18 cellular contexts compared by ENCODE assay signal in the genomic region with DNA sequence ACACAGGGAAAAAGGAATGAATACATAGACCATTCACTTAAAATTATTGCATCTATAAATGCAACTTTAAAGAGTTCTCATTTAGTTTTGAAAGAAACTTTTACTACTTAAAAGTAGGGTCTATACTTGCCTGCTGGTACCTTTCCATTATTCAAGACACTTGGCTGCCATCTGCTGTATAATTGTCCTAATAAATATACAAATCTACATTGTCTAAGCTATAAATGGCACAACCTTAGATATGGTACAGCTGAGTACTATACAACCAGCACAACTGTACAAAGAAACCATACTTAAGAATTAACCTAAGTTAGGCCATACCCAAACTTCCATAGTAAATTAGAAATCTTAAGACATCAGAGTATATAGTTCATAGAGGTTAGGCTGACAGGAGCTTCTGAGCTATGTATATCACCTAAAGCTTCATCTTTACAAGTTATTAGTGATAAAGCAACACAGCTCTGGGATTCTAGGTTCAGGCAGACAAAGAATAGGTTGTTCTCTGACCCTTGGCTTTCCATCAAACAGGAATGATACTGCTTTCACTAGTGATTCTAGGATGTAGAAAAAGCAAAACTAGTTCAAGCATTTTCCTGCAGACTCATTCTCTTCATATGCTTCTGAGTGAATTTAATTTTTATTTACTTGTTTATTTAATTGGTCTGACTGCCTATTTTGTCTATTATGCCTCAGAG.
"Had no signal": no experiment of that assay in that cellular context is flagged by ENCODE, and none has a peak within 500 bp of the region (broad histone marks: within the 10 kb centered on the region; RNA-seq: fewer than 3 reads in every experiment).

No MANE protein-coding gene starts in this region.

- H3K9me3 ChIP-seq: sigmoid colon had no signal

- H3K27me3 Mint-ChIP-seq: activated CD4-positive, alpha-beta T cell treated with anti-CD3 and anti-CD28 coated beads for 36 hours; stimulated activated naive B cell treated with anti-CD40 and anti-IgM and Interleukin-4, amounts not matched to agents 10 μg/mL and 1 μg/mL and 100 μg/mL, for 72 hours had no signal

- ATAC-seq: activated CD4-positive, alpha-beta T cell treated with anti-CD3 and anti-CD28 coated beads for 36 hours; activated naive CD4-positive, alpha-beta T cell treated with anti-CD3 and anti-CD28 coated beads, Interleukin-2, amount 50 U/mL, for 72 hours; natural killer cell; stimulated activated naive B cell treated with anti-CD40 and anti-IgM and Interleukin-4, amounts not matched to agents 10 μg/mL and 1 μg/mL and 100 μg/mL, for 72 hours; WTC11 had no signal

- H3K4me1 ChIP-seq: adrenal gland, parathyroid adenoma, sigmoid colon, spleen, tibial artery had no signal

- H2AFZ ChIP-seq: parathyroid adenoma had no signal

- H3K4me1 Mint-ChIP-seq: stimulated activated naive B cell treated with anti-CD40 and anti-IgM and Interleukin-4, amounts not matched to agents 10 μg/mL and 1 μg/mL and 100 μg/mL, for 72 hours; WTC11 had no signal

- H3K27ac ChIP-seq: adrenal gland, cardiac muscle cell, heart left ventricle, parathyroid adenoma, sigmoid colon, spleen, tibial artery had no signal

- H3K36me3 ChIP-seq: adrenal gland, cardiac muscle cell, sigmoid colon had no signal

- H3K27ac Mint-ChIP-seq: activated CD4-positive, alpha-beta T cell treated with anti-CD3 and anti-CD28 coated beads for 36 hours; activated naive CD4-positive, alpha-beta T cell treated with anti-CD3 and anti-CD28 coated beads, Interleukin-2, amount 50 U/mL, for 72 hours; activated T-helper 1 cell treated with anti-CD3 and anti-CD28 coated beads, Interleukin-12 subunit alpha, Interleukin-12 subunit beta, Interleukin-2, Interleukin-4 antibody, amounts not matched to agents 30 ng/mL and 10 ng/mL and 1 ng/mL, durations not matched to agents 14 hours and 24 hours and 36 hours; natural killer cell; stimulated activated naive B cell treated with anti-CD40 and anti-IgM and Interleukin-4, amounts not matched to agents 10 μg/mL and 1 μg/mL and 100 μg/mL, for 72 hours; WTC11 had no signal

- H3K27me3 ChIP-seq: adrenal gland, cardiac muscle cell, heart left ventricle, sigmoid colon, spleen, tibial artery had no signal

- DNase-seq: activated CD4-positive, alpha-beta T cell treated with anti-CD3 and anti-CD28 coated beads for 36 hours; activated CD4-positive, alpha-beta T cell treated with anti-CD3 and anti-CD28 coated beads, Interleukin-2, amount 50 U/mL, for 48 hours; activated gamma-delta T cell treated with Interleukin-2 at 50 U/mL for 16 hours; activated T-cell treated with anti-CD3 and anti-CD28 coated beads for 4 hours; adrenal gland; erythroblast; heart left ventricle; natural killer cell; sigmoid colon; spleen; stimulated activated CD4-positive, alpha-beta T cell treated with anti-CD3 and anti-CD28 coated beads, Interleukin-4, amount 100 ng/mL, for 4 hours; stimulated activated naive B cell treated with anti-CD40 and anti-IgM and Interleukin-4, amounts not matched to agents 10 μg/mL and 1 μg/mL and 100 μg/mL, for 72 hours; tibial artery had no signal

- H3K4me3 Mint-ChIP-seq: activated CD4-positive, alpha-beta T cell treated with anti-CD3 and anti-CD28 coated beads for 36 hours; activated T-helper 1 cell treated with anti-CD3 and anti-CD28 coated beads, Interleukin-12 subunit alpha, Interleukin-12 subunit beta, Interleukin-2, Interleukin-4 antibody, amounts not matched to agents 30 ng/mL and 10 ng/mL and 1 ng/mL, durations not matched to agents 14 hours and 24 hours and 36 hours; natural killer cell; stimulated activated naive B cell treated with anti-CD40 and anti-IgM and Interleukin-4, amounts not matched to agents 10 μg/mL and 1 μg/mL and 100 μg/mL, for 72 hours; WTC11 had no signal

- H3K9ac ChIP-seq: parathyroid adenoma had no signal

- H3K4me3 ChIP-seq: adrenal gland, cardiac muscle cell, heart left ventricle, sigmoid colon, spleen, tibial artery had no signal
